ENCODE assay signal across 9 cellular contexts in the genomic region with DNA sequence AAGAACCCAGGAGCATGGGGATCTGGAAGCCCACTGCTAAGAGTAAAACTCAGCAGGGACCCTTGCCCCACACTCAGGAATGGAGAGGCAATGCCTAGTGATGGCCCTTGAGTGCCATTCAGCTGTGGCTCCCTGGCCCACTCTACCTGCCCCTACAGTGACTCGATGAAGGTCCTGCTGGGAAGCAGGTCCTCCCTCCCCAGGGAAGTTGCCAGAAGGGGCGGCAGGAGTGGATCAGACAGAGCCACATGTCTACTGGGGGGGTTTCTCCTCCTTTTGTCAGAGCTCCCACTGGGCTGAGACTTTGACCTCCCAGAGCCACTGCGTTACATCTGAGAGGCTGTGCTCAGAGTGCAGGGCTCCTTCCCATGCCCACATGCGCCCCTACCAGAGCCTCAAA. TPM values are rescaled to one million over a fixed set of nuclear protein-coding genes. Genes with fewer than 3 reads are reported as not detected.
A peak's percentile ranks its signal among the peaks of the same experiment; 100 is the strongest.
DNase-seq lines count a peak whose midpoint lies in the region; ATAC-seq and TF ChIP-seq lines count a peak whose summit lies in the region.
"Had no signal": no experiment of that assay in that cellular context is flagged by ENCODE, and none has a peak within 500 bp of the region (broad histone marks: within the 10 kb centered on the region; RNA-seq: fewer than 3 reads in every experiment).

No MANE protein-coding gene starts in this region.

- H3K4me1 ChIP-seq in right atrium auricular region: peaks cover 0 to 16% of the 10 kb centered on the region in 2 donors
- H3K4me1 ChIP-seq in ascending aorta: peaks cover 0 to 11% of the 10 kb centered on the region in 2 donors
- H3K4me1 ChIP-seq in mucosa of stomach (ENCODE audit: control insufficient read depth, insufficient read depth, low read length): peaks cover 21% of the 10 kb centered on the region
- no peaks in the 10 kb centered on the region for H3K4me1 ChIP-seq in uterus

- no peaks in the 10 kb centered on the region for H3K27me3 ChIP-seq in right atrium auricular region
- H3K27me3 ChIP-seq in ascending aorta: no peaks in the 10 kb centered on the region
- no peaks in the 10 kb centered on the region for H3K27me3 ChIP-seq in mucosa of stomach (ENCODE audit: control insufficient read depth, insufficient read depth, low read length)
- H3K27me3 ChIP-seq in uterus: no peaks in the 10 kb centered on the region

- peak overlapping the region; percentile 65 for H3K9ac ChIP-seq in mucosa of stomach (ENCODE audit: low read length)

- H3K36me3 ChIP-seq in right atrium auricular region (no peaks in the 10 kb centered on the region), ascending aorta (peaks cover 0 to 6% of the 10 kb centered on the region in 2 donors), mucosa of stomach (ENCODE audit: control insufficient read depth, insufficient read depth, low read length) (no peaks in the 10 kb centered on the region), uterus (no peaks in the 10 kb centered on the region)

- no peak for DNase-seq in right atrium auricular region (ENCODE audit: low spot score)
- DNase-seq in cardiac septum (ENCODE audit: low spot score): no peak
- no peak for DNase-seq in ascending aorta (ENCODE audit: low spot score in 2 of 2)
- no peak for DNase-seq in uterus
- DNase-seq in activated effector memory CD4-positive, alpha-beta T cell treated with Interleukin-2 at 50 U/mL for 16 hours: no peak
- DNase-seq in A172 (ENCODE audit: low spot score): no peak
- DNase-seq: stimulated activated CD4-positive, alpha-beta T cell treated with anti-CD3 and anti-CD28 coated beads, Interleukin-1b, Interleukin-23, amount 100 ng/mL, for 48 hours had no signal

- TF ChIP-seq CTCF in right atrium auricular region (IDR thresholded peaks at IDR 0.05) (no peak), ascending aorta (IDR thresholded peaks at IDR 0.05) (no peak), uterus (IDR thresholded peaks at IDR 0.05) (no peak)

- H3K27ac ChIP-seq in right atrium auricular region: peak overlapping the region; percentile 90 to 93
- peak overlapping the region; percentile 88 to 97 for H3K27ac ChIP-seq in ascending aorta
- peak overlapping the region; percentile 74 to 93 for H3K27ac ChIP-seq in uterus

- H3K9me3 ChIP-seq in right atrium auricular region: no peaks in the 10 kb centered on the region
- H3K9me3 ChIP-seq in ascending aorta: no peaks in the 10 kb centered on the region
- no peaks in the 10 kb centered on the region for H3K9me3 ChIP-seq in mucosa of stomach (ENCODE audit: control insufficient read depth, low read length)
- no peaks in the 10 kb centered on the region for H3K9me3 ChIP-seq in uterus

- intact Hi-C loops in cardiac septum (cut with DNase I): loop anchor here (5.0 kb wide), 1 partner anchor 52 kb away; the partner anchor contains the start of gene GDI1
- intact Hi-C loops in ascending aorta (cut with DNase I): loop anchor here (5.0 kb wide), 1 partner anchor 43 kb away; no protein-coding TSS in a partner anchor
- intact Hi-C loops in uterus (cut with DNase I; ENCODE audit: low total_unique reads): no loop called here

- ATAC-seq in HG02588 (IDR thresholded peaks at IDR 0.05; ENCODE audit: unreplicated experiment): no peak

- H3K4me3 ChIP-seq in right atrium auricular region: peak overlapping the region in 1 of 2 donors; percentile 67
- peak overlapping the region in 1 of 2 donors; percentile 94 for H3K4me3 ChIP-seq in ascending aorta
- no peak overlapping the region for H3K4me3 ChIP-seq in mucosa of stomach (ENCODE audit: low read length)
- H3K4me3 ChIP-seq in uterus: peak overlapping the region in 1 of 2 donors; percentile 65

- TF ChIP-seq POLR2A in uterus (IDR thresholded peaks at IDR 0.05): no peak

RNA-seq across cellular contexts. Expression of gene SLC10A3, which starts 1.2 kb away (rescaled TPM):
- total RNA-seq in right atrium auricular region: 10 to 100 TPM; 22.2 to 22.9 TPM
- 13.8 TPM for total RNA-seq in cardiac septum
- 66.2 TPM for total RNA-seq in ascending aorta
- 10 to 100 TPM in 3 of 4 donors, 1 to 10 TPM in 1; 9.1 to 62.8 (median 32.7) TPM for total RNA-seq in uterus
- total RNA-seq in A172 (2014; rRNA removed; shearing (Covaris generic)): 51.9 and 63.9 TPM in 2 replicates

RNA-seq across cellular contexts. Expression of gene UBL4A, which starts 2.8 kb away (rescaled TPM):
- total RNA-seq in right atrium auricular region (10 to 100 TPM; 54.6 to 61.0 TPM), cardiac septum (48.4 TPM), ascending aorta (127 TPM), uterus (10 to 100 TPM; 14.7 to 36.3 (median 29.5) TPM)
- 116 and 139 TPM in 2 replicates for total RNA-seq in A172 (2014; rRNA removed; shearing (Covaris generic))

RNA-seq across cellular contexts. Expression of gene LAGE3, which starts 10.1 kb away (rescaled TPM):
- 10 to 100 TPM; 20.1 to 32.9 TPM for total RNA-seq in right atrium auricular region
- 13.9 TPM for total RNA-seq in cardiac septum
- total RNA-seq in ascending aorta: 52.0 TPM
- total RNA-seq in uterus: 10 to 100 TPM in 2 of 4 donors, 1 to 10 TPM in 1, not detected in 1; 4.7 to 19.4 (median 13.1) TPM
- 70.5 and 109 TPM in 2 replicates for total RNA-seq in A172 (2014; rRNA removed; shearing (Covaris generic))

RNA-seq across cellular contexts. Expression of gene FAM3A, which starts 26.9 kb away (rescaled TPM):
- 10 to 100 TPM; 47.1 to 61.2 TPM for total RNA-seq in right atrium auricular region
- total RNA-seq in cardiac septum: 53.1 TPM
- 69.9 TPM for total RNA-seq in ascending aorta
- total RNA-seq in uterus: 10 to 100 TPM in 2 of 4 donors, 1 to 10 TPM in 2; 5.1 to 55.9 (median 15.4) TPM
- total RNA-seq in A172 (2014; rRNA removed; shearing (Covaris generic)): 47.1 and 47.5 TPM in 2 replicates

RNA-seq across cellular contexts. Expression of gene PLXNA3, which starts 31.1 kb away (rescaled TPM):
- total RNA-seq in right atrium auricular region (1 to 10 TPM; 5.9 to 7.1 TPM), cardiac septum (46.9 TPM), ascending aorta (10.0 TPM), uterus (100 to 1,000 TPM in 1 of 4 donors, 10 to 100 TPM in 1, 1 to 10 TPM in 2; 2.1 to 102 (median 8.6) TPM)
- 9.7 and 14.3 TPM in 2 replicates for total RNA-seq in A172 (2014; rRNA removed; shearing (Covaris generic))
